Comparison of ENCODE assay signal across 2 cellular contexts in the genomic region with DNA sequence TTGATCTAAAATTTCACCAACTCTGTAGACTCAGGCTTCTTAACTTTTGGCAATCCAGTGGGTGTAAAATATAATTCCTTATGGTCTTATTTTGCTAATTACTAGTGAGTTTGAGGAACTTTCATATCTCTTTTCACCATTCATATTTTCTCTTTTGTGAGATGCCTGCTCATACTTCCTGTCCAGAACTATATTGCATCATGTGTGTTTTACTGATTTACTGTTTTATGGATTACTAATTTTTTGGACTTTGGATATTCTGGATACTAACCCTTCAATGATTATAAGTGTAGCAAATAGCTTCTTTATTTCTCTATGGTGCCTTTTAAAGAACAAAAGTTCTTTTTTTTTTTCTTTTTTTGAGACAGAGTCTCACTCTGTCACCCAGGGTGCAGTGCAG.
TF ChIP-seq lines count a peak whose summit lies in the region.

No MANE protein-coding gene starts in this region.

TF ChIP-seq in K562, 482 proteins besides CTCF, POLR2A, EP300 and RAD21:
- TF ChIP-seq HDGF (IDR thresholded peaks at IDR 0.05): no peak
- TF ChIP-seq, protein P1, sequence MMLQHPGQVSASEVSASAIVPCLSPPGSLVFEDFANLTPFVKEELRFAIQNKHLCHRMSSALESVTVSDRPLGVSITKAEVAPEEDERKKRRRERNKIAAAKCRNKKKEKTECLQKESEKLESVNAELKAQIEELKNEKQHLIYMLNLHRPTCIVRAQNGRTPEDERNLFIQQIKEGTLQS (IDR thresholded peaks at IDR 0.05): peak; percentile 41
- TF ChIP-seq, protein P1 (CRISPR knock-in tag; conservative IDR thresholded peaks at IDR 0.05): no peak
- TF ChIP-seq MEIS2 (IDR thresholded peaks at IDR 0.05; ENCODE audit: partially characterized antibody): peak; percentile 23
- TF ChIP-seq CEBPG (CRISPR knock-in tag; IDR thresholded peaks at IDR 0.05): no peak
- peak; percentile 72 to 78 for TF ChIP-seq CEBPG (tag; conservative IDR thresholded peaks at IDR 0.05 in 1 of 2, IDR thresholded peaks at IDR 0.05 in 1 of 2)
TF ChIP-seq in K562: peak in this region for 3.

TF ChIP-seq in liver, 16 proteins besides CTCF, POLR2A, EP300 and RAD21:
- TF ChIP-seq TAF1 (conservative IDR thresholded peaks at IDR 0.05) (no peak), JUND (IDR thresholded peaks at IDR 0.05) (no peak), HNF4G (IDR thresholded peaks at IDR 0.05) (no peak), SP1 (IDR thresholded peaks at IDR 0.05) (peak; percentile 14), HNF4A (conservative IDR thresholded peaks at IDR 0.05) (peak in 1 of 2 donors; percentile 48), FOXA2 (IDR thresholded peaks at IDR 0.05) (no peak), NR2F2 (IDR thresholded peaks at IDR 0.05) (no peak), GABPA (IDR thresholded peaks at IDR 0.05 in 1 of 2, conservative IDR thresholded peaks at IDR 0.05 in 1 of 2) (no peak), FOXA1 (IDR thresholded peaks at IDR 0.05) (no peak), YY1 (IDR thresholded peaks at IDR 0.05) (no peak)
- TF ChIP-seq, protein P2, sequence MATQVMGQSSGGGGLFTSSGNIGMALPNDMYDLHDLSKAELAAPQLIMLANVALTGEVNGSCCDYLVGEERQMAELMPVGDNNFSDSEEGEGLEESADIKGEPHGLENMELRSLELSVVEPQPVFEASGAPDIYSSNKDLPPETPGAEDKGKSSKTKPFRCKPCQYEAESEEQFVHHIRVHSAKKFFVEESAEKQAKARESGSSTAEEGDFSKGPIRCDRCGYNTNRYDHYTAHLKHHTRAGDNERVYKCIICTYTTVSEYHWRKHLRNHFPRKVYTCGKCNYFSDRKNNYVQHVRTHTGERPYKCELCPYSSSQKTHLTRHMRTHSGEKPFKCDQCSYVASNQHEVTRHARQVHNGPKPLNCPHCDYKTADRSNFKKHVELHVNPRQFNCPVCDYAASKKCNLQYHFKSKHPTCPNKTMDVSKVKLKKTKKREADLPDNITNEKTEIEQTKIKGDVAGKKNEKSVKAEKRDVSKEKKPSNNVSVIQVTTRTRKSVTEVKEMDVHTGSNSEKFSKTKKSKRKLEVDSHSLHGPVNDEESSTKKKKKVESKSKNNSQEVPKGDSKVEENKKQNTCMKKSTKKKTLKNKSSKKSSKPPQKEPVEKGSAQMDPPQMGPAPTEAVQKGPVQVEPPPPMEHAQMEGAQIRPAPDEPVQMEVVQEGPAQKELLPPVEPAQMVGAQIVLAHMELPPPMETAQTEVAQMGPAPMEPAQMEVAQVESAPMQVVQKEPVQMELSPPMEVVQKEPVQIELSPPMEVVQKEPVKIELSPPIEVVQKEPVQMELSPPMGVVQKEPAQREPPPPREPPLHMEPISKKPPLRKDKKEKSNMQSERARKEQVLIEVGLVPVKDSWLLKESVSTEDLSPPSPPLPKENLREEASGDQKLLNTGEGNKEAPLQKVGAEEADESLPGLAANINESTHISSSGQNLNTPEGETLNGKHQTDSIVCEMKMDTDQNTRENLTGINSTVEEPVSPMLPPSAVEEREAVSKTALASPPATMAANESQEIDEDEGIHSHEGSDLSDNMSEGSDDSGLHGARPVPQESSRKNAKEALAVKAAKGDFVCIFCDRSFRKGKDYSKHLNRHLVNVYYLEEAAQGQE (IDR thresholded peaks at IDR 0.05): no peak
- TF ChIP-seq, protein P1 (IDR thresholded peaks at IDR 0.05): no peak
- TF ChIP-seq, protein P3, sequence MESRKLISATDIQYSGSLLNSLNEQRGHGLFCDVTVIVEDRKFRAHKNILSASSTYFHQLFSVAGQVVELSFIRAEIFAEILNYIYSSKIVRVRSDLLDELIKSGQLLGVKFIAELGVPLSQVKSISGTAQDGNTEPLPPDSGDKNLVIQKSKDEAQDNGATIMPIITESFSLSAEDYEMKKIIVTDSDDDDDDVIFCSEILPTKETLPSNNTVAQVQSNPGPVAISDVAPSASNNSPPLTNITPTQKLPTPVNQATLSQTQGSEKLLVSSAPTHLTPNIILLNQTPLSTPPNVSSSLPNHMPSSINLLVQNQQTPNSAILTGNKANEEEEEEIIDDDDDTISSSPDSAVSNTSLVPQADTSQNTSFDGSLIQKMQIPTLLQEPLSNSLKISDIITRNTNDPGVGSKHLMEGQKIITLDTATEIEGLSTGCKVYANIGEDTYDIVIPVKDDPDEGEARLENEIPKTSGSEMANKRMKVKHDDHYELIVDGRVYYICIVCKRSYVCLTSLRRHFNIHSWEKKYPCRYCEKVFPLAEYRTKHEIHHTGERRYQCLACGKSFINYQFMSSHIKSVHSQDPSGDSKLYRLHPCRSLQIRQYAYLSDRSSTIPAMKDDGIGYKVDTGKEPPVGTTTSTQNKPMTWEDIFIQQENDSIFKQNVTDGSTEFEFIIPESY (IDR thresholded peaks at IDR 0.05): no peak
TF ChIP-seq in liver: peak in this region for 2.
